In the genomic region with DNA sequence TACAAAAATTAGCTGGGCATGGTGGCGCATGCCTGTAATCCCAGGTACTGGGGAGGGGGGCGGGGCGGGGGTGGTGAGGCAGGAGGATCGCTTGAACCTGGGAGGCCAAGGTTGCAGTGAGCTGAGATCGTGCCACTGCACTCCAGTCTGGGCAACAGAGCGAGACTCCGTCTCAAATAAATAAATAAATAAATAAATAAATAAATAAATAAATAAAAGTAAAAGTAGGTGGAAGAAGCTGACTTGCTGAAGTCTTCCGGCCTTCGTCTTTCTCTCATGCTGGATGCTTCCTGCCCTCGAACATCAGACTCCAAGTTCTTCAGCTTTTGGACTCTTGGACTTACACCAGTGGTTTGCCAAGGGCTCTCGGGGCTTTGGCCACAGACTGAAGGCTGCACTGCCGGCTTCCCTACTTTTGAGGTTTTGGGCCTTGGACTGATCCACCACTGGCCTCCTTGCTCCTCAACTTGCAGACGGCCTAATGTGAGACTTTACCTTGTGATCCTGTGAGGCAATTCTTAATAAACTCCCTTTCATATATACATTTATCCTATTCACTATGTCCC, we compare ENCODE assay signal across 7 cellular contexts. TPM values are rescaled to one million over a fixed set of nuclear protein-coding genes. Genes with fewer than 3 reads are reported as not detected.
DNase-seq lines count a peak whose midpoint lies in the region; ATAC-seq and TF ChIP-seq lines count a peak whose summit lies in the region.
"Not testable (repeated sequence)": the region's sequence is repeated elsewhere in the genome, so short reads cannot be mapped to it uniquely, and the experiment has no call there.
"Had no signal": no experiment of that assay in that cellular context is flagged by ENCODE, and none has a peak within 500 bp of the region (broad histone marks: within the 10 kb centered on the region; RNA-seq: fewer than 3 reads in every experiment).

No MANE protein-coding gene starts in this region.

- ATAC-seq in upper lobe of left lung (ENCODE audit: low FRiP score in 2 of 2), result not testable (repeated sequence)

- H2AFZ ChIP-seq in neuronal stem cell (ENCODE audit: low read length), result peak overlapping the region; percentile 100

- TF ChIP-seq EP300 in upper lobe of left lung (IDR thresholded peaks at IDR 0.05), result not testable (repeated sequence)

- peak overlapping the region; percentile 82 for H3K4me3 ChIP-seq in HAP-1
- H3K4me3 ChIP-seq in cardiac fibroblast (replicated peaks in 1 of 2; ENCODE audit: low read depth in 2 of 2, low read length in 2 of 2), result peak overlapping the region; percentile 73
- peak overlapping the region; percentile 87 for H3K4me3 ChIP-seq in iPS-11a (ENCODE audit: low read depth, low read length)
- H3K4me3 ChIP-seq in neuronal stem cell (ENCODE audit: low read length in 2 of 2), result peak overlapping the region; percentile 79 to 90
- peak overlapping the region; percentile 77 to 86 (median 84) for H3K4me3 ChIP-seq in upper lobe of left lung

- not testable (repeated sequence) for H4K91ac ChIP-seq in neuronal stem cell (ENCODE audit: low read depth, low read length, poor library complexity)

- H3K4me2 ChIP-seq in neuronal stem cell (ENCODE audit: insufficient read depth, low read length, poor library complexity, severe bottlenecking), result peak overlapping the region; percentile 67

- H3K4me1 ChIP-seq in HAP-1; neuronal stem cell (ENCODE audit: control insufficient read depth in 2 of 2, insufficient read depth in 1 of 2, low read depth in 1 of 2, low read length in 2 of 2): not testable (repeated sequence)
- peaks cover 12 to 23% (median 14%) of the 10 kb centered on the region in 4 donors for H3K4me1 ChIP-seq in upper lobe of left lung

- not testable (repeated sequence) for H2AK5ac ChIP-seq in neuronal stem cell (ENCODE audit: low read depth, low read length)

- H4K8ac ChIP-seq in neuronal stem cell (ENCODE audit: low read depth, low read length), result not testable (repeated sequence)

- not testable (repeated sequence) for H2BK12ac ChIP-seq in neuronal stem cell (ENCODE audit: low read length)

- not testable (repeated sequence) for DNase-seq in HAP-1 (ENCODE audit: low spot score in 2 of 2); cardiac fibroblast (ENCODE audit: low read depth in 2 of 2); neuronal stem cell (ENCODE audit: low spot score); upper lobe of left lung

- peak overlapping the region; percentile 70 for H2BK5ac ChIP-seq in neuronal stem cell (ENCODE audit: low read length)

- H3K27me3 ChIP-seq in HAP-1 (ENCODE audit: low read depth); neuronal stem cell (ENCODE audit: control insufficient read depth in 3 of 3, insufficient read depth in 3 of 3, low read depth in 1 of 3, low read length in 3 of 3); upper lobe of left lung: not testable (repeated sequence)

- not testable (repeated sequence) for TF ChIP-seq CTCF in VCaP (conservative IDR thresholded peaks at IDR 0.05); cardiac fibroblast (IDR thresholded peaks at IDR 0.05; ENCODE audit: low read depth, low read length); upper lobe of left lung (IDR thresholded peaks at IDR 0.05)

- peak overlapping the region; percentile 79 for H3K27ac ChIP-seq in VCaP
- H3K27ac ChIP-seq in neuronal stem cell (replicated peaks; ENCODE audit: low read length), result peak overlapping the region; percentile 98
- peak overlapping the region; percentile 93 to 96 (median 94) for H3K27ac ChIP-seq in upper lobe of left lung

- H3K9me3 ChIP-seq in HAP-1; neuronal stem cell (replicated peaks in 1 of 2; ENCODE audit: control insufficient read depth in 2 of 2, insufficient read depth in 1 of 2, low read depth in 1 of 2, low read length in 2 of 2); upper lobe of left lung: not testable (repeated sequence)

- peak overlapping the region; percentile 82 for H2BK15ac ChIP-seq in neuronal stem cell (ENCODE audit: low read length)

- not testable (repeated sequence) for TF ChIP-seq POLR2A in upper lobe of left lung (IDR thresholded peaks at IDR 0.05)

- WGBS in neuronal stem cell (ENCODE audit: extremely low coverage in 2 of 2, insufficient read length in 2 of 2, insufficient replicate concordance in 1 of 2), 2 donors, result no CpG with 5 or more reads among the region's 13 CpGs
- WGBS in upper lobe of left lung, 2 donors, result 65 to 66% methylated on average over 13 of the region's 13 CpGs

- H2BK120ac ChIP-seq in neuronal stem cell (ENCODE audit: low read depth, low read length), result not testable (repeated sequence)

- not testable (repeated sequence) for H3K14ac ChIP-seq in neuronal stem cell (ENCODE audit: low read length)

- H3K36me3 ChIP-seq in HAP-1 (replicated peaks), result peaks cover 22% of the 10 kb centered on the region
- peaks cover 13 to 28% of the 10 kb centered on the region in 2 donors for H3K36me3 ChIP-seq in neuronal stem cell (replicated peaks in 1 of 2; ENCODE audit: control insufficient read depth in 2 of 2, insufficient read depth in 2 of 2, low read length in 2 of 2)
- H3K36me3 ChIP-seq in upper lobe of left lung, result peaks cover 0 to 17% (median 4%) of the 10 kb centered on the region in 4 donors

- in situ Hi-C loops in HAP-1 (cut with MboI; ENCODE audit: low sequenced_read_pairs), result not testable (repeated sequence)

- not testable (repeated sequence) for H3K79me1 ChIP-seq in neuronal stem cell (ENCODE audit: low read depth, low read length)

- H3K23ac ChIP-seq in neuronal stem cell (ENCODE audit: low read depth, low read length, poor library complexity), result not testable (repeated sequence)

- H3K18ac ChIP-seq in neuronal stem cell (ENCODE audit: low read length), result not testable (repeated sequence)

- not testable (repeated sequence) for H3K9ac ChIP-seq in neuronal stem cell (ENCODE audit: low read depth, low read length, poor library complexity)

- H3K4ac ChIP-seq in neuronal stem cell (ENCODE audit: low read length), result not testable (repeated sequence)

RNA-seq across cellular contexts. Expression of a gene that starts 0.6 kb away (rescaled TPM):
- polyA plus RNA-seq in neuronal stem cell (2013, experiment 1 of 2), result 22.7 TPM
- 22.6 TPM for polyA plus RNA-seq in neuronal stem cell (2013, experiment 2 of 2)
- 10 to 100 TPM; 12.8 to 26.3 (median 17.5) TPM for total RNA-seq in upper lobe of left lung

RNA-seq across cellular contexts. Expression of a gene that starts 8.0 kb away (rescaled TPM):
- 17.4 TPM for polyA plus RNA-seq in neuronal stem cell (2013, experiment 1 of 2)
- polyA plus RNA-seq in neuronal stem cell (2013, experiment 2 of 2), result 17.5 TPM
- 10 to 100 TPM; 17.6 to 48.2 (median 28.8) TPM for total RNA-seq in upper lobe of left lung

RNA-seq across cellular contexts. Expression of a gene that starts 34.0 kb away (rescaled TPM):
- 125 TPM for polyA plus RNA-seq in neuronal stem cell (2013, experiment 1 of 2)
- 123 TPM for polyA plus RNA-seq in neuronal stem cell (2013, experiment 2 of 2)
- 100 to 1,000 TPM in 5 of 6 donors, 10 to 100 TPM in 1; 99.9 to 201 (median 151) TPM for total RNA-seq in upper lobe of left lung

RNA-seq across cellular contexts. Expression of a gene that starts 36.3 kb away (rescaled TPM):
- polyA plus RNA-seq in neuronal stem cell (2013, experiment 1 of 2), result 0.13 TPM
- polyA plus RNA-seq in neuronal stem cell (2013, experiment 2 of 2), result 0.22 TPM
- 1 to 10 TPM in 2 of 6 donors, under 1 TPM in 1, not detected in 3; 0.37 to 1.2 (median 1.1) TPM for total RNA-seq in upper lobe of left lung
- total RNA-seq: G401 had no signal

RNA-seq across cellular contexts. Expression of a gene that starts 42.0 kb away (rescaled TPM):
- polyA plus RNA-seq in neuronal stem cell (2013, experiment 1 of 2), result 28.0 TPM
- 28.1 TPM for polyA plus RNA-seq in neuronal stem cell (2013, experiment 2 of 2)
- 10 to 100 TPM in 4 of 6 donors, 1 to 10 TPM in 2; 4.2 to 23.1 (median 17.6) TPM for total RNA-seq in upper lobe of left lung
